ENCODE assay signal across 17 cellular contexts in the genomic region with DNA sequence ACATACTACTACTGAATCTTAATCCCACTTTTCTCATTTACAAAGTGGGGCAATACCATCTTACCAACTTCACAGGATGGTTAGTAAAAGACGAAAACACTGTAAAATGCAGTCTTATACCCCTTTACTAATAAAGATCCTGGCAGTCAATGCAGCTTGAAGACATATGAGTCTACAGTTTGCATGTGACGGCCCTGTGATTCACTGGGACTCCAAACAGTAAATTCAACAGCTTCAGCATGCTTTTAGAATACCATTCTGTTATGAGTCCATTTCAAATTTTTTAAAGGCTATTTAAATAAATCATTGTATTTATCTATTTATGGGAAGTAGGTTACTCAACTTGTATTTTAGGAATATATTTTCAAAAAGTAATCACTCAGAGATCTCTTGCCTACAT.
"Had no signal": no experiment of that assay in that cellular context is flagged by ENCODE, and none has a peak within 500 bp of the region (broad histone marks: within the 10 kb centered on the region; RNA-seq: fewer than 3 reads in every experiment).

No MANE protein-coding gene starts in this region.

- DNase-seq: activated CD4-positive, alpha-beta T cell treated with anti-CD3 and anti-CD28 coated beads, Interleukin-2, amount 50 U/mL, for 48 hours; activated CD8-positive, alpha-beta memory T cell treated with anti-CD3 and anti-CD28 coated beads, Interleukin-2, amount 10 ng/mL, durations not matched to agents 7 days and 5 days; activated effector memory CD4-positive, alpha-beta T cell treated with Interleukin-2 at 50 U/mL for 16 hours; activated T-cell treated with anti-CD3 and anti-CD28 coated beads, Interleukin-2, amount 50 U/mL, for 24 hours; aorta; immature natural killer cell; left cardiac atrium; lower lobe of right lung; midbrain; naive B cell; posterior cingulate gyrus; stimulated activated CD4-positive, alpha-beta T cell treated with anti-CD3 and anti-CD28 coated beads, Interleukin-4, amount 100 ng/mL, for 4 hours; T-helper 2 cell; thyroid gland had no signal

- H3K36me3 Mint-ChIP-seq: activated CD8-positive, alpha-beta memory T cell treated with anti-CD3 and anti-CD28 coated beads, Interleukin-2, amount 10 ng/mL, durations not matched to agents 7 days and 5 days; activated naive CD8-positive, alpha-beta T cell; immature natural killer cell; naive B cell had no signal

- H3K27ac Mint-ChIP-seq: activated CD8-positive, alpha-beta memory T cell treated with anti-CD3 and anti-CD28 coated beads, Interleukin-2, amount 10 ng/mL, durations not matched to agents 7 days and 5 days; activated naive CD8-positive, alpha-beta T cell; activated T-cell treated with anti-CD3 and anti-CD28 coated beads, Interleukin-2, amount 50 U/mL, for 24 hours; immature natural killer cell; naive B cell had no signal

- ATAC-seq: activated CD4-positive, CD25-positive, alpha-beta regulatory T cell treated with anti-CD3 and anti-CD28 coated beads, Interleukin-2, amount 50 U/mL, for 24 hours; activated CD8-positive, alpha-beta memory T cell treated with anti-CD3 and anti-CD28 coated beads, Interleukin-2, amount 10 ng/mL, durations not matched to agents 7 days and 5 days; left cardiac atrium; lower lobe of right lung had no signal

- H3K27me3 Mint-ChIP-seq: activated CD8-positive, alpha-beta memory T cell treated with anti-CD3 and anti-CD28 coated beads, Interleukin-2, amount 10 ng/mL, durations not matched to agents 7 days and 5 days; activated naive CD8-positive, alpha-beta T cell; activated T-cell treated with anti-CD3 and anti-CD28 coated beads, Interleukin-2, amount 50 U/mL, for 24 hours; naive B cell had no signal

- H3K9me3 ChIP-seq: lower lobe of right lung, thyroid gland had no signal

- H3K9me3 Mint-ChIP-seq: naive B cell had no signal

- H3K4me1 ChIP-seq: lower lobe of right lung, thyroid gland had no signal

- H3K4me3 ChIP-seq: lower lobe of right lung, skin epidermis, thyroid gland had no signal

- H3K27me3 ChIP-seq: thyroid gland had no signal

- H3K27ac ChIP-seq: lower lobe of right lung, skin epidermis, thyroid gland had no signal

- H3K4me3 Mint-ChIP-seq: activated CD8-positive, alpha-beta memory T cell treated with anti-CD3 and anti-CD28 coated beads, Interleukin-2, amount 10 ng/mL, durations not matched to agents 7 days and 5 days; activated naive CD8-positive, alpha-beta T cell; activated T-cell treated with anti-CD3 and anti-CD28 coated beads, Interleukin-2, amount 50 U/mL, for 24 hours; immature natural killer cell; naive B cell had no signal

- H3K36me3 ChIP-seq: lower lobe of right lung, thyroid gland had no signal

- H3K4me1 Mint-ChIP-seq: activated CD8-positive, alpha-beta memory T cell treated with anti-CD3 and anti-CD28 coated beads, Interleukin-2, amount 10 ng/mL, durations not matched to agents 7 days and 5 days; immature natural killer cell; naive B cell had no signal
